In the genomic region with DNA sequence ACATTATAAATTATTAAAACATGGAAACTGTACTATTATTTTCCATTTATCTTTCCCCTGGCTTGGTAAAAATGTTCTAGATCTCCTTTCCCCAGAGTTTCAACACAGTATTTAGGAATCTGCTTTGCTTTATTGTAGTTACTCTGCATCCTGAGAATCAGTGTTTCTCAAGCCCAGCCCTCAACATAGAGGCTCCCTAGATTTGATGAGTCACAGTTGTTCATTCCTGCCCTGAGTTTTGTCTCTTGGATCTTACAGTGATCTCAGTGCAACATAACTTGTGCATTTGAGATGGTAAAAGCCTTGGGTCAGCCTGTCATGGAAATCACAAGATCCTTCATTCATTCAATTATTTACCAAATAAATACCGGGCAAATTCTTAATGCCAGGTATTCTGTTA, we compare ENCODE assay signal across 1 cellular context.
TF ChIP-seq lines count a peak whose summit lies in the region.

No MANE protein-coding gene starts in this region.

TF ChIP-seq in IMR-90, 13 proteins besides CTCF, POLR2A, EP300 and RAD21:
- TF ChIP-seq FOS (IDR thresholded peaks at IDR 0.05; ENCODE audit: low read depth, low read length) (no peak), BHLHE40 (IDR thresholded peaks at IDR 0.05; ENCODE audit: low read depth, low read length) (no peak), MAZ (IDR thresholded peaks at IDR 0.05; ENCODE audit: borderline replicate concordance, low read depth, low read length) (no peak), SMC3 (IDR thresholded peaks at IDR 0.05; ENCODE audit: low read depth, low read length) (no peak), CEBPB (IDR thresholded peaks at IDR 0.05; ENCODE audit: low read depth, low read length) (no peak), RFX5 (IDR thresholded peaks at IDR 0.05; ENCODE audit: low read depth, low read length) (no peak), RCOR1 (IDR thresholded peaks at IDR 0.05; ENCODE audit: insufficient replicate concordance, low read length) (no peak), NFE2L2 (IDR thresholded peaks at IDR 0.05; ENCODE audit: low read depth, low read length) (no peak)
